In genomic region chr17:82418001-82418986, GRCh38 we compare ENCODE assay signal across 1 cellular context.
A peak's percentile ranks its signal among the peaks of the same experiment; 100 is the strongest.
TF ChIP-seq lines count a peak whose summit lies in the region.

Gene HEXD (plus strand): TSS chr17:82418347. CDS start chr17:82419800, 1,453 bp downstream.
Gene OGFOD3 (minus strand): TSS chr17:82418586. CDS start chr17:82418485, 101 bp downstream.

TF ChIP-seq in K562, 482 proteins besides CTCF, POLR2A, EP300 and RAD21 (continued from another document and continues in another):
- TF ChIP-seq, protein P1, sequence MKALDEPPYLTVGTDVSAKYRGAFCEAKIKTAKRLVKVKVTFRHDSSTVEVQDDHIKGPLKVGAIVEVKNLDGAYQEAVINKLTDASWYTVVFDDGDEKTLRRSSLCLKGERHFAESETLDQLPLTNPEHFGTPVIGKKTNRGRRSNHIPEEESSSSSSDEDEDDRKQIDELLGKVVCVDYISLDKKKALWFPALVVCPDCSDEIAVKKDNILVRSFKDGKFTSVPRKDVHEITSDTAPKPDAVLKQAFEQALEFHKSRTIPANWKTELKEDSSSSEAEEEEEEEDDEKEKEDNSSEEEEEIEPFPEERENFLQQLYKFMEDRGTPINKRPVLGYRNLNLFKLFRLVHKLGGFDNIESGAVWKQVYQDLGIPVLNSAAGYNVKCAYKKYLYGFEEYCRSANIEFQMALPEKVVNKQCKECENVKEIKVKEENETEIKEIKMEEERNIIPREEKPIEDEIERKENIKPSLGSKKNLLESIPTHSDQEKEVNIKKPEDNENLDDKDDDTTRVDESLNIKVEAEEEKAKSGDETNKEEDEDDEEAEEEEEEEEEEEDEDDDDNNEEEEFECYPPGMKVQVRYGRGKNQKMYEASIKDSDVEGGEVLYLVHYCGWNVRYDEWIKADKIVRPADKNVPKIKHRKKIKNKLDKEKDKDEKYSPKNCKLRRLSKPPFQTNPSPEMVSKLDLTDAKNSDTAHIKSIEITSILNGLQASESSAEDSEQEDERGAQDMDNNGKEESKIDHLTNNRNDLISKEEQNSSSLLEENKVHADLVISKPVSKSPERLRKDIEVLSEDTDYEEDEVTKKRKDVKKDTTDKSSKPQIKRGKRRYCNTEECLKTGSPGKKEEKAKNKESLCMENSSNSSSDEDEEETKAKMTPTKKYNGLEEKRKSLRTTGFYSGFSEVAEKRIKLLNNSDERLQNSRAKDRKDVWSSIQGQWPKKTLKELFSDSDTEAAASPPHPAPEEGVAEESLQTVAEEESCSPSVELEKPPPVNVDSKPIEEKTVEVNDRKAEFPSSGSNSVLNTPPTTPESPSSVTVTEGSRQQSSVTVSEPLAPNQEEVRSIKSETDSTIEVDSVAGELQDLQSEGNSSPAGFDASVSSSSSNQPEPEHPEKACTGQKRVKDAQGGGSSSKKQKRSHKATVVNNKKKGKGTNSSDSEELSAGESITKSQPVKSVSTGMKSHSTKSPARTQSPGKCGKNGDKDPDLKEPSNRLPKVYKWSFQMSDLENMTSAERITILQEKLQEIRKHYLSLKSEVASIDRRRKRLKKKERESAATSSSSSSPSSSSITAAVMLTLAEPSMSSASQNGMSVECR (CRISPR knock-in tag; IDR thresholded peaks at IDR 0.05): peak; percentile 97
- TF ChIP-seq ZBTB7A (IDR thresholded peaks at IDR 0.05; ENCODE audit: borderline replicate concordance, control insufficient read depth, low read depth, low read length): peak; percentile 47; the same call in 1 of the 2 replicates
- no peak for TF ChIP-seq ZNF408 (CRISPR knock-in tag; IDR thresholded peaks at IDR 0.05; ENCODE audit: low read depth)
- peak; percentile 65; the same call in 1 of the 2 replicates for TF ChIP-seq TARDBP (IDR thresholded peaks at IDR 0.05)
- no peak for TF ChIP-seq ZNF282 (CRISPR knock-in tag; IDR thresholded peaks at IDR 0.05)
- TF ChIP-seq VEZF1 (CRISPR knock-in tag; IDR thresholded peaks at IDR 0.05): peak; percentile 98
- peak; percentile 94 for TF ChIP-seq ZFX (CRISPR knock-in tag; IDR thresholded peaks at IDR 0.05)
- TF ChIP-seq ARHGAP35 (IDR thresholded peaks at IDR 0.05; ENCODE audit: partially characterized antibody): no peak
- TF ChIP-seq PHF20 (IDR thresholded peaks at IDR 0.05; ENCODE audit: partially characterized antibody): peak; percentile 5
- TF ChIP-seq MXI1 (IDR thresholded peaks at IDR 0.05; ENCODE audit: low read depth, low read length): no peak
- peak; percentile 59 for TF ChIP-seq CHD1 (IDR thresholded peaks at IDR 0.05; ENCODE audit: low read length)
- TF ChIP-seq U2AF1 (optimal IDR thresholded peaks at IDR 0.05; ENCODE audit: low read depth, low read length): peak; percentile 81
- no peak for TF ChIP-seq NR0B1 (IDR thresholded peaks at IDR 0.05; ENCODE audit: partially characterized antibody)
- TF ChIP-seq ARID2 (IDR thresholded peaks at IDR 0.05): no peak
- no peak for TF ChIP-seq RBM39 (optimal IDR thresholded peaks at IDR 0.05; ENCODE audit: low read depth, low read length)
- no peak for TF ChIP-seq CC2D1A (IDR thresholded peaks at IDR 0.05)
- peak; percentile 50; the same call in 1 of the 2 replicates for TF ChIP-seq MGA (IDR thresholded peaks at IDR 0.05)
- TF ChIP-seq NONO (IDR thresholded peaks at IDR 0.05; ENCODE audit: low read depth in 2 of 2, low read length in 1 of 2): peak; percentile 86 to 95
- peak; percentile 81 for TF ChIP-seq RBM25 (IDR thresholded peaks at IDR 0.05; ENCODE audit: low read depth, low read length, severe bottlenecking)
- no peak for TF ChIP-seq SRSF7 (optimal IDR thresholded peaks at IDR 0.05; ENCODE audit: low read depth, low read length)
- peak; percentile 46 for TF ChIP-seq SMAD1 (IDR thresholded peaks at IDR 0.05; ENCODE audit: low read depth, low read length, partially characterized antibody)
- TF ChIP-seq GTF2B (IDR thresholded peaks at IDR 0.05; ENCODE audit: extremely low read depth, insufficient read length): no peak
- TF ChIP-seq, protein P2, sequence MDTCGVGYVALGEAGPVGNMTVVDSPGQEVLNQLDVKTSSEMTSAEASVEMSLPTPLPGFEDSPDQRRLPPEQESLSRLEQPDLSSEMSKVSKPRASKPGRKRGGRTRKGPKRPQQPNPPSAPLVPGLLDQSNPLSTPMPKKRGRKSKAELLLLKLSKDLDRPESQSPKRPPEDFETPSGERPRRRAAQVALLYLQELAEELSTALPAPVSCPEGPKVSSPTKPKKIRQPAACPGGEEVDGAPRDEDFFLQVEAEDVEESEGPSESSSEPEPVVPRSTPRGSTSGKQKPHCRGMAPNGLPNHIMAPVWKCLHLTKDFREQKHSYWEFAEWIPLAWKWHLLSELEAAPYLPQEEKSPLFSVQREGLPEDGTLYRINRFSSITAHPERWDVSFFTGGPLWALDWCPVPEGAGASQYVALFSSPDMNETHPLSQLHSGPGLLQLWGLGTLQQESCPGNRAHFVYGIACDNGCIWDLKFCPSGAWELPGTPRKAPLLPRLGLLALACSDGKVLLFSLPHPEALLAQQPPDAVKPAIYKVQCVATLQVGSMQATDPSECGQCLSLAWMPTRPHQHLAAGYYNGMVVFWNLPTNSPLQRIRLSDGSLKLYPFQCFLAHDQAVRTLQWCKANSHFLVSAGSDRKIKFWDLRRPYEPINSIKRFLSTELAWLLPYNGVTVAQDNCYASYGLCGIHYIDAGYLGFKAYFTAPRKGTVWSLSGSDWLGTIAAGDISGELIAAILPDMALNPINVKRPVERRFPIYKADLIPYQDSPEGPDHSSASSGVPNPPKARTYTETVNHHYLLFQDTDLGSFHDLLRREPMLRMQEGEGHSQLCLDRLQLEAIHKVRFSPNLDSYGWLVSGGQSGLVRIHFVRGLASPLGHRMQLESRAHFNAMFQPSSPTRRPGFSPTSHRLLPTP (IDR thresholded peaks at IDR 0.05; ENCODE audit: borderline replicate concordance, extremely low read depth, insufficient read length): no peak
- peak; percentile 73; the same call in 1 of the 2 replicates for TF ChIP-seq CREB3L1 (IDR thresholded peaks at IDR 0.05; ENCODE audit: borderline replicate concordance, low read depth)
- no peak for TF ChIP-seq CBX2 (IDR thresholded peaks at IDR 0.05; ENCODE audit: insufficient read depth, low read length, poor library complexity, severe bottlenecking)
- TF ChIP-seq KLF1 (tag; IDR thresholded peaks at IDR 0.05): peak; percentile 82; the same call in 1 of the 2 replicates
- TF ChIP-seq SP1 (CRISPR knock-in tag; IDR thresholded peaks at IDR 0.05): peak; percentile 60
- TF ChIP-seq CBX1 (IDR thresholded peaks at IDR 0.05; ENCODE audit: low read depth): 0 out of 2 replicates have a peak, but pooled peaks have one; percentile 41
- no peak for TF ChIP-seq SRSF9 (IDR thresholded peaks at IDR 0.05; ENCODE audit: borderline replicate concordance, low read depth, low read length)
